Comparison of ENCODE assay signal across 12 cellular contexts in genomic region chr2:207459990-207460757, GRCh38.
DNase-seq lines count a peak whose midpoint lies in the region; ATAC-seq lines count a peak whose summit lies in the region.
"Had no signal": no experiment of that assay in that cellular context is flagged by ENCODE, and none has a peak within 500 bp of the region (broad histone marks: within the 10 kb centered on the region; RNA-seq: fewer than 3 reads in every experiment).

No MANE protein-coding gene starts in this region.

- peak overlapping the region; percentile 38 for H3K27ac Mint-ChIP-seq in dendritic cell treated with granulocyte-macrophage colony-stimulating factor and Interleukin-4, amounts not matched to agents 40 ng/mL and 50 ng/mL, for 4 days
- H3K27ac Mint-ChIP-seq: activated naive CD4-positive, alpha-beta T cell treated with anti-CD3 and anti-CD28 coated beads, Interleukin-2, amount 10 ng/mL, durations not matched to agents 7 days and 5 days had no signal

- DNase-seq in activated gamma-delta T cell (lab: John Stamatoyannopoulos, UW) (no peak), NCI-H2081 treated with DMSO at 0.1 percent for 48 hours (lab: John Stamatoyannopoulos, UW) (no peak), NCI-H1105 (lab: John Stamatoyannopoulos, UW) (no peak)
- no peak for DNase-seq in stimulated activated CD4-positive, alpha-beta T cell treated with anti-CD3 and anti-CD28 coated beads, Interleukin-12 subunit alpha, Interleukin-12 subunit beta, amount 100 ng/mL, for 4 hours
- DNase-seq: activated naive CD4-positive, alpha-beta T cell treated with anti-CD3 and anti-CD28 coated beads, Interleukin-2, amount 10 ng/mL, durations not matched to agents 7 days and 5 days; dermis blood vessel endothelial cell; mammary epithelial cell; NCI-H146 had no signal

- H3K9me3 Mint-ChIP-seq in dendritic cell treated with granulocyte-macrophage colony-stimulating factor and Interleukin-4, amounts not matched to agents 40 ng/mL and 50 ng/mL, for 4 days = no peaks in the 10 kb centered on the region

- no peaks in the 10 kb centered on the region for H3K36me3 Mint-ChIP-seq in dendritic cell treated with granulocyte-macrophage colony-stimulating factor and Interleukin-4, amounts not matched to agents 40 ng/mL and 50 ng/mL, for 4 days (ENCODE audit: low read depth)
- H3K36me3 Mint-ChIP-seq: activated naive CD4-positive, alpha-beta T cell treated with anti-CD3 and anti-CD28 coated beads, Interleukin-2, amount 10 ng/mL, durations not matched to agents 7 days and 5 days had no signal

- no peak overlapping the region for H3K4me3 Mint-ChIP-seq in dendritic cell treated with granulocyte-macrophage colony-stimulating factor and Interleukin-4, amounts not matched to agents 40 ng/mL and 50 ng/mL, for 4 days
- H3K4me3 Mint-ChIP-seq: activated naive CD4-positive, alpha-beta T cell treated with anti-CD3 and anti-CD28 coated beads, Interleukin-2, amount 10 ng/mL, durations not matched to agents 7 days and 5 days had no signal

- H3K4me1 Mint-ChIP-seq in dendritic cell treated with granulocyte-macrophage colony-stimulating factor and Interleukin-4, amounts not matched to agents 40 ng/mL and 50 ng/mL, for 4 days (ENCODE audit: low read depth) = peaks cover 20% of the 10 kb centered on the region

- ATAC-seq in GM18868 (IDR thresholded peaks at IDR 0.05; ENCODE audit: unreplicated experiment) (peak; percentile 92), GM21528 (IDR thresholded peaks at IDR 0.05; ENCODE audit: low FRiP score, unreplicated experiment) (peak; percentile 84), HG03196 (IDR thresholded peaks at IDR 0.05; ENCODE audit: unreplicated experiment) (peak; percentile 59)

- intact Hi-C loops in dendritic cell treated with granulocyte-macrophage colony-stimulating factor and Interleukin-4, amounts not matched to agents 40 ng/mL and 50 ng/mL, for 4 days (cut with micrococcal nuclease) = no loop called here

- no peaks in the 10 kb centered on the region for H3K27me3 Mint-ChIP-seq in dendritic cell treated with granulocyte-macrophage colony-stimulating factor and Interleukin-4, amounts not matched to agents 40 ng/mL and 50 ng/mL, for 4 days
- H3K27me3 Mint-ChIP-seq: activated naive CD4-positive, alpha-beta T cell treated with anti-CD3 and anti-CD28 coated beads, Interleukin-2, amount 10 ng/mL, durations not matched to agents 7 days and 5 days had no signal
